ENCODE assay signal across 11 cellular contexts in the genomic region with DNA sequence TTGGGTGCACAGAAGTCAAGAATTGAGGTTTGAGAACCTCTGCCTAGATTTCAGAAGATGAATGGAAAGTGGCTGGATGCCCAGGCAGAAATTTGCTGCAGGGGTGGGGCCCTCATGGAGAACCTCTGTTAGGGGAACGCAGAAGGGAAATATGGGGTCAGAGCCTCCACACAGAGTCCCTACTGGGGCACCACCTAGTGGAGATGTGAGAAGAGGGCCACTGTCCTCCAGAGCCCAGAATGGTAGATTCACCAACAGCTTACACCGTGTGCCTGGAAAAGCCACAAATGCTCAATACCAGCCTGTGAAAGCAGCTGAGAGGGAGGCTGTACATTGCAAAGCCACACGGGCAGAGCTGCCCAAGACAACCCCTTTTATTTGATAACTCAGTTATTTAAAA.
DNase-seq lines count a peak whose midpoint lies in the region; ATAC-seq and TF ChIP-seq lines count a peak whose summit lies in the region.
"Had no signal": no experiment of that assay in that cellular context is flagged by ENCODE, and none has a peak within 500 bp of the region (broad histone marks: within the 10 kb centered on the region; RNA-seq: fewer than 3 reads in every experiment).

No MANE protein-coding gene starts in this region.

- no peaks in the 10 kb centered on the region for H3K9me3 ChIP-seq in RWPE2 (ENCODE audit: severe bottlenecking)
- H3K9me3 ChIP-seq: suprapubic skin had no signal

- H3K27ac ChIP-seq in C4-2B (no peak overlapping the region), RWPE2 (ENCODE audit: poor library complexity, severe bottlenecking) (no peak overlapping the region)
- H3K27ac ChIP-seq: KMS-11, suprapubic skin had no signal

- H3K4me1 ChIP-seq in RWPE2 (ENCODE audit: insufficient read depth, poor library complexity, severe bottlenecking), result no peaks in the 10 kb centered on the region
- H3K4me1 ChIP-seq: suprapubic skin had no signal

- TF ChIP-seq CTCF in C4-2B (conservative IDR thresholded peaks at IDR 0.05) (peak; percentile 43), GM12865 (IDR thresholded peaks at IDR 0.05; ENCODE audit: insufficient read depth, low read depth, low read length, missing control alignments) (peak; percentile 36), RWPE2 (IDR thresholded peaks at IDR 0.05; ENCODE audit: poor library complexity, severe bottlenecking) (peak; percentile 5), foreskin fibroblast (IDR thresholded peaks at IDR 0.05; ENCODE audit: low read depth, low read length) (peak; percentile 24)

- DNase-seq in GM12865 (ENCODE audit: low read depth), result no peak
- DNase-seq in RWPE2 (ENCODE audit: low spot score), result no peak
- no peak for DNase-seq in foreskin fibroblast
- DNase-seq in NCI-H2081 (lab: John Stamatoyannopoulos, UW), result no peak
- DNase-seq: NCI-H510A treated with DMSO at 0.1 percent for 48 hours; stimulated activated CD4-positive, alpha-beta T cell treated with anti-CD3 and anti-CD28 coated beads, Interleukin-2, amount 100 ng/mL, for 24 hours had no signal

- H3K4me3 ChIP-seq in GM12865 (ENCODE audit: low read depth, low read length) (no peak overlapping the region), RWPE2 (ENCODE audit: severe bottlenecking) (no peak overlapping the region), foreskin fibroblast (ENCODE audit: low read depth in 1 of 2, low read length in 2 of 2) (no peak overlapping the region)
- H3K4me3 ChIP-seq: suprapubic skin had no signal

- peaks cover 6% of the 10 kb centered on the region for H3K27me3 ChIP-seq in RWPE2 (ENCODE audit: insufficient read depth, poor library complexity, severe bottlenecking)
- H3K27me3 ChIP-seq: suprapubic skin had no signal

- ATAC-seq in RWPE2 (ENCODE audit: low read depth), result no peak
- ATAC-seq in HG02588 (IDR thresholded peaks at IDR 0.05; ENCODE audit: unreplicated experiment), result no peak
- no peak for ATAC-seq in GM21423 (IDR thresholded peaks at IDR 0.05; ENCODE audit: unreplicated experiment)

- H3K36me3 ChIP-seq in RWPE2 (ENCODE audit: low read depth), result no peaks in the 10 kb centered on the region
- H3K36me3 ChIP-seq: suprapubic skin had no signal
